ENCODE assay signal across 1 cellular context in the genomic region with DNA sequence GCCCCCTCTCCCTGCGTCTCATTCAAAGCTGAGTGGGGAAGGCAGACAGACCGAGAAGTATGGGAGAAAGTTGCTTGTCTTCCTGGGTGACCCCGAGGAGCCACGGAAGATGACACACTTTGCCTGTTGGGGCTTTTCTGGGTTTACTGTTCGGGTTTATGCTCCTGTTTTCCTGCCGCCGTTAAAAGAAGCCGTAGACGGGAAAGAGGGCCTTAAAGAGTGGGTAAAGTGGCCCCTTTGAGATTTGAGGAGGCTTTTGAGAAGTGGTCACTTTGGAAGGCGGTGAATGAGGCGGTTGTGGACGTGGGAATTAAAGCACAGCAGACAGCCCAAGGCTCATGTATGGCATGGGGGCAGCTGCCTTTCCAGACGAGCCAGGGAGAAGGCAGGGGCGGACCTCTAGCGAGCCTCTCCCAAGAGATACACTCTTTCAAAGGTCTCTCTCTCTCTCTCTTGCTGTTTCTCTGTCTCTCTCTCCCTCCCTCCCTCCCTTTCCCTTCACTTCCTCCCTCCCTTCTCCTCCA.
TF ChIP-seq lines count a peak whose summit lies in the region.

No MANE protein-coding gene starts in this region.

TF ChIP-seq in GM23338, 12 proteins besides CTCF, POLR2A, EP300 and RAD21 (continued from another document):
- TF ChIP-seq REST (IDR thresholded peaks at IDR 0.05; ENCODE audit: unreplicated experiment) (no peak), CREB1 (CRISPR knock-in tag; IDR thresholded peaks at IDR 0.05; ENCODE audit: low read depth) (no peak), ZNF462 (CRISPR knock-in tag; IDR thresholded peaks at IDR 0.05) (no peak), ETS1 (IDR thresholded peaks at IDR 0.05) (no peak), ZNF331 (CRISPR knock-in tag; IDR thresholded peaks at IDR 0.05; ENCODE audit: low read depth) (no peak), STAT1 (IDR thresholded peaks at IDR 0.05; ENCODE audit: unreplicated experiment) (no peak)
